Comparison of ENCODE assay signal across 8 cellular contexts in genomic region chr1:44811714-44812151, GRCh38. TPM values are rescaled to one million over a fixed set of nuclear protein-coding genes. Genes with fewer than 3 reads are reported as not detected.
DNase-seq lines count a peak whose midpoint lies in the region; ATAC-seq and TF ChIP-seq lines count a peak whose summit lies in the region.

No MANE protein-coding gene starts in this region.

- no peaks in the 10 kb centered on the region for H4K20me1 ChIP-seq in BLaER1 treated with 17β-estradiol and CSF1 and Interleukin-3, amounts not matched to agents 10 nM and 100 nM

- DNase-seq in RPMI7951 (ENCODE audit: low read depth) (peak; percentile 85), epithelial cell of proximal tubule (ENCODE audit: low read depth) (no peak), non-pigmented ciliary epithelial cell (ENCODE audit: low read depth) (peak; percentile 76), COR-L47 (lab: John Stamatoyannopoulos, UW) (no peak)
- no peak for DNase-seq in activated CD4-positive, CD25-positive, alpha-beta regulatory T cell (lab: John Stamatoyannopoulos, UW)

- H3K27me3 ChIP-seq in BLaER1 treated with 17β-estradiol and CSF1 and Interleukin-3, amounts not matched to agents 10 nM and 100 nM = no peaks in the 10 kb centered on the region

- H3K9ac ChIP-seq in BLaER1 treated with 17β-estradiol and CSF1 and Interleukin-3, amounts not matched to agents 10 nM and 100 nM = peak overlapping the region in 9 of 11 experiments; percentile 14 to 96 (median 88); a peak in 15 of 22 replicates

- TF ChIP-seq CTCF in epithelial cell of proximal tubule (conservative IDR thresholded peaks at IDR 0.05; ENCODE audit: low read depth, low read length) = no peak

- peaks cover under 1 to 19% (median 2%) of the 10 kb centered on the region in 11 experiments; a peak in 19 of 22 replicates for H3K36me3 ChIP-seq in BLaER1 treated with 17β-estradiol and CSF1 and Interleukin-3, amounts not matched to agents 10 nM and 100 nM

- peaks cover 80 to 93% (median 87%) of the 10 kb centered on the region in 10 experiments for H3K4me1 ChIP-seq in BLaER1 treated with 17β-estradiol and CSF1 and Interleukin-3, amounts not matched to agents 10 nM and 100 nM

- H3K4me3 ChIP-seq in BLaER1 treated with 17β-estradiol and CSF1 and Interleukin-3, amounts not matched to agents 10 nM and 100 nM = no peak overlapping the region; a peak in 2 of 20 replicates
- H3K4me3 ChIP-seq in epithelial cell of proximal tubule (ENCODE audit: low read depth, low read length) = peak overlapping the region; percentile 8

- peak overlapping the region; percentile 8 to 100 (median 99); a peak in 19 of 22 replicates for H3K27ac ChIP-seq in BLaER1 treated with 17β-estradiol and CSF1 and Interleukin-3, amounts not matched to agents 10 nM and 100 nM

- no peak for ATAC-seq in GM21381 (IDR thresholded peaks at IDR 0.05; ENCODE audit: unreplicated experiment)
- ATAC-seq in GM19328 (IDR thresholded peaks at IDR 0.05; ENCODE audit: unreplicated experiment) = no peak

- peak overlapping the region; percentile 90 to 99 (median 92); a peak in 20 of 22 replicates for H3K4me2 ChIP-seq in BLaER1 treated with 17β-estradiol and CSF1 and Interleukin-3, amounts not matched to agents 10 nM and 100 nM

- no peaks in the 10 kb centered on the region for H3K9me3 ChIP-seq in BLaER1 treated with 17β-estradiol and CSF1 and Interleukin-3, amounts not matched to agents 10 nM and 100 nM (replicated peaks in 1 of 11)

RNA-seq across cellular contexts. Expression of gene BTBD19, which starts 3.4 kb away (rescaled TPM):
- total RNA-seq in RPMI7951 (2014; rRNA removed; shearing (Covaris generic)) = 4.2 and 5.0 TPM in 2 replicates
- total RNA-seq in epithelial cell of proximal tubule = 0.29 and 2.8 TPM in 2 replicates

RNA-seq across cellular contexts. Expression of gene DYNLT4, which starts 4.6 kb away (rescaled TPM):
- 0.24 and 0.88 TPM in 2 replicates for total RNA-seq in RPMI7951 (2014; rRNA removed; shearing (Covaris generic))
- 0.29 TPM in 1 of 2 replicates, not detected in the other for total RNA-seq in epithelial cell of proximal tubule

RNA-seq across cellular contexts. Expression of gene PLK3, which starts 11.6 kb away (rescaled TPM):
- total RNA-seq in RPMI7951 (2014; rRNA removed; shearing (Covaris generic)) = 8.8 and 10.7 TPM in 2 replicates
- 25.5 and 51.1 TPM in 2 replicates for total RNA-seq in epithelial cell of proximal tubule

RNA-seq across cellular contexts. Expression of gene BEST4, which starts 23.8 kb away (rescaled TPM):
- total RNA-seq in RPMI7951 (2014; rRNA removed; shearing (Covaris generic)) = not detected in 2 replicates
- 0.07 and 0.12 TPM in 2 replicates for total RNA-seq in epithelial cell of proximal tubule

RNA-seq across cellular contexts. Expression of gene PTCH2, which starts 31.3 kb away (rescaled TPM):
- under 0.01 and 0.12 TPM in 2 replicates for total RNA-seq in RPMI7951 (2014; rRNA removed; shearing (Covaris generic))
- total RNA-seq in epithelial cell of proximal tubule = under 0.01 TPM in 1 of 2 replicates, not detected in the other

Comparison
In these comparisons a context has a peak if more than half of its experiments do, and no peak if none do; other contexts are left out.
1. DNase-seq: peak in RPMI7951 (single experiment) and non-pigmented ciliary epithelial cell (single experiment); none in epithelial cell of proximal tubule (single experiment), activated CD4-positive, CD25-positive, alpha-beta regulatory T cell (0 of 4) and COR-L47 (single experiment).